In genomic region chr3:12557472-12558105, GRCh38 we compare ENCODE assay signal across 8 cellular contexts. TPM values are rescaled to one million over a fixed set of nuclear protein-coding genes. Genes with fewer than 3 reads are reported as not detected.
DNase-seq lines count a peak whose midpoint lies in the region; TF ChIP-seq lines count a peak whose summit lies in the region.

No MANE protein-coding gene starts in this region.

- peaks cover 7% of the 10 kb centered on the region for H3K79me1 ChIP-seq in neuronal stem cell (ENCODE audit: low read depth, low read length)

- no peak overlapping the region for H3K4ac ChIP-seq in neuronal stem cell (ENCODE audit: low read length)

- peaks cover 0 to 7% (median 0%) of the 10 kb centered on the region in 3 experiments for H3K27me3 ChIP-seq in neuronal stem cell (ENCODE audit: control insufficient read depth in 3 of 3, insufficient read depth in 3 of 3, low read depth in 1 of 3, low read length in 3 of 3)

- H3K36me3 Mint-ChIP-seq in activated CD4-positive, alpha-beta T cell treated with anti-CD3 and anti-CD28 coated beads, Interleukin-2, amount 10 ng/mL, durations not matched to agents 24 days and 14 days (ENCODE audit: low read depth) = peaks cover 3% of the 10 kb centered on the region

- no peak overlapping the region for H2BK5ac ChIP-seq in neuronal stem cell (ENCODE audit: low read length)

- no peak overlapping the region for H2AK5ac ChIP-seq in neuronal stem cell (ENCODE audit: low read depth, low read length)

- DNase-seq in activated CD4-positive, alpha-beta T cell treated with anti-CD3 and anti-CD28 coated beads, Interleukin-2, amount 10 ng/mL, durations not matched to agents 24 days and 14 days = no peak
- no peak for DNase-seq in activated CD4-positive, alpha-beta T cell treated with anti-CD3 and anti-CD28 coated beads for 48 hours
- DNase-seq in RPMI8226 (peak; percentile 10), erythroblast (lab: John Stamatoyannopoulos, UW) (peak; percentile 55 to 70), neuronal stem cell (ENCODE audit: low spot score) (no peak), Kasumi-1 (lab: John Stamatoyannopoulos, UW) (no peak), amygdala (lab: John Stamatoyannopoulos, UW) (no peak), cortex of kidney (lab: John Stamatoyannopoulos, UW) (no peak)

- TF ChIP-seq POLR2A in erythroblast (IDR thresholded peaks at IDR 0.05; ENCODE audit: low read length) = no peak

- no peak overlapping the region for H2BK12ac ChIP-seq in neuronal stem cell (ENCODE audit: low read length)

- H3K27ac Mint-ChIP-seq in activated CD4-positive, alpha-beta T cell treated with anti-CD3 and anti-CD28 coated beads, Interleukin-2, amount 10 ng/mL, durations not matched to agents 24 days and 14 days = peak overlapping the region; percentile 83

- intact Hi-C loops in activated CD4-positive, alpha-beta T cell treated with anti-CD3 and anti-CD28 coated beads, Interleukin-2, amount 10 ng/mL, durations not matched to agents 24 days and 14 days (cut with micrococcal nuclease) = loop anchor here (1.0 to 2.0 kb wide), 4 partner anchors 73 to 711 kb away; partner anchors contain the start of genes RAF1, RPL32, TAMM41 and TSEN2

- H3K4me3 ChIP-seq in neuronal stem cell (ENCODE audit: low read length in 2 of 2) = peak overlapping the region; percentile 87 to 97

- H3K9me3 Mint-ChIP-seq in activated CD4-positive, alpha-beta T cell treated with anti-CD3 and anti-CD28 coated beads, Interleukin-2, amount 10 ng/mL, durations not matched to agents 24 days and 14 days = no peaks in the 10 kb centered on the region

- WGBS in neuronal stem cell (ENCODE audit: extremely low coverage in 2 of 2, insufficient read length in 2 of 2, insufficient replicate concordance in 1 of 2), 2 donors = no CpG with 5 or more reads among the region's 18 CpGs

- peaks cover 45% of the 10 kb centered on the region for H3K4me1 Mint-ChIP-seq in activated CD4-positive, alpha-beta T cell treated with anti-CD3 and anti-CD28 coated beads, Interleukin-2, amount 10 ng/mL, durations not matched to agents 24 days and 14 days

- peak overlapping the region; percentile 98 for H3K18ac ChIP-seq in neuronal stem cell (ENCODE audit: low read length)

- peaks cover 6 to 22% of the 10 kb centered on the region in 2 donors for H3K4me1 ChIP-seq in neuronal stem cell (ENCODE audit: control insufficient read depth in 2 of 2, insufficient read depth in 1 of 2, low read depth in 1 of 2, low read length in 2 of 2)

- H2BK120ac ChIP-seq in neuronal stem cell (ENCODE audit: low read depth, low read length) = no peak overlapping the region

- peaks cover 25% of the 10 kb centered on the region for H3K27me3 Mint-ChIP-seq in activated CD4-positive, alpha-beta T cell treated with anti-CD3 and anti-CD28 coated beads, Interleukin-2, amount 10 ng/mL, durations not matched to agents 24 days and 14 days

- no peak overlapping the region for H4K8ac ChIP-seq in neuronal stem cell (ENCODE audit: low read depth, low read length)

- H4K91ac ChIP-seq in neuronal stem cell (ENCODE audit: low read depth, low read length, poor library complexity) = no peak overlapping the region

- H3K14ac ChIP-seq in neuronal stem cell (ENCODE audit: low read length) = no peak overlapping the region

- peak overlapping the region; percentile 98 for H3K4me3 Mint-ChIP-seq in activated CD4-positive, alpha-beta T cell treated with anti-CD3 and anti-CD28 coated beads, Interleukin-2, amount 10 ng/mL, durations not matched to agents 24 days and 14 days

- peak overlapping the region; percentile 96 for H2AFZ ChIP-seq in neuronal stem cell (ENCODE audit: low read length)

- peak overlapping the region; percentile 99 for H3K23ac ChIP-seq in neuronal stem cell (ENCODE audit: low read depth, low read length, poor library complexity)

- H3K27ac ChIP-seq in neuronal stem cell (replicated peaks; ENCODE audit: low read length) = no peak overlapping the region

- peak overlapping the region; percentile 99 for H3K9ac ChIP-seq in neuronal stem cell (ENCODE audit: low read depth, low read length, poor library complexity)

- no peaks in the 10 kb centered on the region for H3K36me3 ChIP-seq in neuronal stem cell (replicated peaks in 1 of 2; ENCODE audit: control insufficient read depth in 2 of 2, insufficient read depth in 2 of 2, low read length in 2 of 2)

- H2BK15ac ChIP-seq in neuronal stem cell (ENCODE audit: low read length) = no peak overlapping the region

- no peaks in the 10 kb centered on the region for H3K9me3 ChIP-seq in neuronal stem cell (replicated peaks in 1 of 2; ENCODE audit: control insufficient read depth in 2 of 2, insufficient read depth in 1 of 2, low read depth in 1 of 2, low read length in 2 of 2)

- peak overlapping the region; percentile 69 for H3K4me2 ChIP-seq in neuronal stem cell (ENCODE audit: insufficient read depth, low read length, poor library complexity, severe bottlenecking)

RNA-seq across cellular contexts. Expression of gene MKRN2, which starts 0.7 kb away (rescaled TPM):
- 23.2 and 28.2 TPM in 2 replicates for total RNA-seq in activated CD4-positive, alpha-beta T cell treated with anti-CD3 and anti-CD28 coated beads, Interleukin-2, amount 10 ng/mL, durations not matched to agents 24 days and 14 days
- polyA plus RNA-seq in neuronal stem cell (2013, experiment 1 of 2) = 16.8 TPM
- polyA plus RNA-seq in neuronal stem cell (2013, experiment 2 of 2) = 16.7 TPM

RNA-seq across cellular contexts. Expression of gene MKRN2OS, which starts 12.3 kb away (rescaled TPM):
- total RNA-seq in activated CD4-positive, alpha-beta T cell treated with anti-CD3 and anti-CD28 coated beads, Interleukin-2, amount 10 ng/mL, durations not matched to agents 24 days and 14 days = not detected in 2 replicates
- not detected for polyA plus RNA-seq in neuronal stem cell (2013, experiment 1 of 2)
- not detected for polyA plus RNA-seq in neuronal stem cell (2013, experiment 2 of 2)

Comparison
In these comparisons a context has a peak if more than half of its experiments do, and no peak if none do; other contexts are left out.
1. DNase-seq: peak in RPMI8226 (single experiment) and erythroblast (2 of 2); none in activated CD4-positive, alpha-beta T cell treated with anti-CD3 and anti-CD28 coated beads, Interleukin-2, amount 10 ng/mL, durations not matched to agents 24 days and 14 days (single experiment), activated CD4-positive, alpha-beta T cell treated with anti-CD3 and anti-CD28 coated beads for 48 hours (single experiment), neuronal stem cell (single experiment), Kasumi-1 (0 of 2), amygdala (0 of 56) and cortex of kidney (single experiment).